ENCODE assay signal across 8 cellular contexts in the genomic region with DNA sequence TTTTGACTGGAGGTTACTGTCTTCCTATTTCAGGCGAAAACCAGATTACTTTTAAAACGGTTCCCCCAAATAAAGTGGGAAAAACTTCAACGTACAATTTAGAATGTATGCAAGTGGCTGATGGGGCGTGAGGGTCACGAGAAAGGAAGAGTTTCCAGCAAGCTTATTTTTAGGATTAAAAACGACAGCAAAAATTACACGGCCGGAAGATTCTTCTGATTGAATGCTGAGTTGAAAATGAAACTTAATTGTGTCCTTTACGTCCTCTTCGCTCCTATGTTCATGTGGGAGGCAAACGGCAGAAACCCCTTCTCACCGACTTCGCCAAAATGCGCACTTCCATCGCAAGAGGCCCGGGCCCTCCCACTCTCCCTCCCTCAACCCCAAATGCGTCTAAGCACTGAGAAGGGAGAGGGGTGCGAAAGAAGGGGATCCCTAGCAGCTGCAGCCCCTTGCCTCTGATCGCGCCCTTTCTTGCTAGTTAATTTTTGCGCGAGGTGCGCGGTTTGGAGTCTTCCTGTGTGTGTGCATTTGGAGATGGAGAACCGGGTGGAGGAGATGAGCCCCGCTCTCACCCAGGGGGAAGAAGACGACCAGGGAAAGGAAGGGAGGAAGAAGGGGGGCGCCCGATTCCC. TPM values are rescaled to one million over a fixed set of nuclear protein-coding genes. Genes with fewer than 3 reads are reported as not detected.
DNase-seq lines count a peak whose midpoint lies in the region; ATAC-seq and TF ChIP-seq lines count a peak whose summit lies in the region.

No MANE protein-coding gene starts in this region.

- H3K27ac ChIP-seq in GM23248 (peak overlapping the region; percentile 67), coronary artery (peak overlapping the region; percentile 93 to 94)

- ATAC-seq in GM19455 (IDR thresholded peaks at IDR 0.05; ENCODE audit: unreplicated experiment), result no peak

- H3K79me2 ChIP-seq in GM23248 (ENCODE audit: insufficient read depth), result peaks cover 56% of the 10 kb centered on the region

- peaks cover 8% of the 10 kb centered on the region for H3K36me3 Mint-ChIP-seq in activated CD4-positive, alpha-beta T cell treated with anti-CD3 and anti-CD28 coated beads, Interleukin-2, amount 10 ng/mL, durations not matched to agents 24 days and 14 days (ENCODE audit: low read depth)

- peaks cover 7% of the 10 kb centered on the region; the same call in 1 of the 2 replicates for H3K4me1 ChIP-seq in GM23248 (ENCODE audit: insufficient read depth)

- no peaks in the 10 kb centered on the region for H4K20me1 ChIP-seq in GM23248 (ENCODE audit: insufficient read depth)

- in situ Hi-C loops in GM23248 (cut with MboI), result no loop called here

- 1% methylated on average over 26 to 29 of the region's 29 CpGs for WGBS in GM23248 (ENCODE audit: low coverage in 1 of 2, low lambda C conversion rate in 2 of 2, missing lambda C conversion rate in 2 of 2), 2 experiments
- WGBS in lower leg skin, 2 donors, result 1 to 2% methylated on average over 28 to 29 of the region's 29 CpGs

- no peaks in the 10 kb centered on the region for H3F3A ChIP-seq in GM23248 (ENCODE audit: insufficient read depth)

- no peaks in the 10 kb centered on the region for H3K9me2 ChIP-seq in GM23248 (ENCODE audit: insufficient read depth)

- H3K4me2 ChIP-seq in GM23248 (ENCODE audit: unreplicated experiment), result peak overlapping the region; percentile 96

- intact Hi-C loops in activated CD4-positive, alpha-beta T cell treated with anti-CD3 and anti-CD28 coated beads, Interleukin-2, amount 10 ng/mL, durations not matched to agents 24 days and 14 days (cut with micrococcal nuclease), result loop anchor here (1.0 to 2.0 kb wide), 3 partner anchors 34 to 567 kb away; partner anchors contain the start of genes BBX, CIP2A and DZIP3
- intact Hi-C loops in lower leg skin (cut with DNase I; ENCODE audit: low total_unique reads), result no loop called here

- no peak for TF ChIP-seq CTCF in coronary artery (IDR thresholded peaks at IDR 0.05)
- TF ChIP-seq CTCF in lower leg skin (IDR thresholded peaks at IDR 0.05), result no peak

- peak overlapping the region; percentile 98 for H3K4me3 Mint-ChIP-seq in activated CD4-positive, alpha-beta T cell treated with anti-CD3 and anti-CD28 coated beads, Interleukin-2, amount 10 ng/mL, durations not matched to agents 24 days and 14 days

- H3K4me3 ChIP-seq in GM23248 (peak overlapping the region; percentile 85), coronary artery (peak overlapping the region; percentile 91), lower leg skin (ENCODE audit: low read depth, poor library complexity, severe bottlenecking) (peak overlapping the region; percentile 94)

- H3K9ac ChIP-seq in GM23248, result peak overlapping the region; percentile 89

- peaks cover 7% of the 10 kb centered on the region for H3K9me3 Mint-ChIP-seq in activated CD4-positive, alpha-beta T cell treated with anti-CD3 and anti-CD28 coated beads, Interleukin-2, amount 10 ng/mL, durations not matched to agents 24 days and 14 days

- no peaks in the 10 kb centered on the region for H3K9me3 ChIP-seq in GM23248 (ENCODE audit: low read depth)

- DNase-seq in DMS79 (lab: John Stamatoyannopoulos, UW) (peak; percentile 45), GM23248 (peak; percentile 63), NAMALWA (ENCODE audit: low spot score) (peak; percentile 69), coronary artery (ENCODE audit: low spot score) (peak; percentile 81), lower leg skin (ENCODE audit: low spot score in 2 of 2) (peak; percentile 32 to 88)
- DNase-seq in activated CD4-positive, alpha-beta T cell treated with anti-CD3 and anti-CD28 coated beads, Interleukin-2, amount 10 ng/mL, durations not matched to agents 24 days and 14 days, result peak; percentile 86
- DNase-seq in stimulated activated CD4-positive, alpha-beta T cell treated with anti-CD3 and anti-CD28 coated beads, Interleukin-4, amount 100 ng/mL, for 24 hours, result peak; percentile 70

- H3K27ac Mint-ChIP-seq in activated CD4-positive, alpha-beta T cell treated with anti-CD3 and anti-CD28 coated beads, Interleukin-2, amount 10 ng/mL, durations not matched to agents 24 days and 14 days, result peak overlapping the region; percentile 100

- TF ChIP-seq POLR2A in lower leg skin (IDR thresholded peaks at IDR 0.05), result no peak

- H3K4me1 Mint-ChIP-seq in activated CD4-positive, alpha-beta T cell treated with anti-CD3 and anti-CD28 coated beads, Interleukin-2, amount 10 ng/mL, durations not matched to agents 24 days and 14 days, result peaks cover 35% of the 10 kb centered on the region

- H2AFZ ChIP-seq in GM23248, result peak overlapping the region; percentile 90

- H3K27me3 Mint-ChIP-seq in activated CD4-positive, alpha-beta T cell treated with anti-CD3 and anti-CD28 coated beads, Interleukin-2, amount 10 ng/mL, durations not matched to agents 24 days and 14 days, result no peaks in the 10 kb centered on the region

- no peaks in the 10 kb centered on the region for H3K27me3 ChIP-seq in GM23248 (replicated peaks; ENCODE audit: insufficient read depth)

- H3K36me3 ChIP-seq in GM23248 (ENCODE audit: low read depth), result no peaks in the 10 kb centered on the region

RNA-seq across cellular contexts. Expression of gene CD47, which starts 0.6 kb away (rescaled TPM):
- 97.3 and 133 TPM in 2 replicates for total RNA-seq in GM23248 (2014; rRNA removed; shearing (Covaris generic))
- polyA plus RNA-seq in GM23248 (2016; fragmentation: Nextera tagmentation; extraction: Ambion mirVana), result 120 and 121 TPM in 2 replicates
- total RNA-seq in activated CD4-positive, alpha-beta T cell treated with anti-CD3 and anti-CD28 coated beads, Interleukin-2, amount 10 ng/mL, durations not matched to agents 24 days and 14 days, result 104 and 109 TPM in 2 replicates
- total RNA-seq in lower leg skin, result 10 to 100 TPM; 42.7 to 58.2 (median 49.5) TPM
